18 cellular contexts compared by ENCODE assay signal in genomic region chr17:1686086-1686485, GRCh38. TPM values are rescaled to one million over a fixed set of nuclear protein-coding genes. Genes with fewer than 3 reads are reported as not detected.
DNase-seq lines count a peak whose midpoint lies in the region; ATAC-seq, FAIRE-seq and TF ChIP-seq lines count a peak whose summit lies in the region.
"Had no signal": no experiment of that assay in that cellular context is flagged by ENCODE, and none has a peak within 500 bp of the region (broad histone marks: within the 10 kb centered on the region; RNA-seq: fewer than 3 reads in every experiment).

No MANE protein-coding gene starts in this region.

- TF ChIP-seq CTCF in HFFc6 (IDR thresholded peaks at IDR 0.05) (no peak), bronchial epithelial cell (IDR thresholded peaks at IDR 0.05; ENCODE audit: insufficient read depth, low read length, severe bottlenecking) (no peak), neural crest cell (conservative IDR thresholded peaks at IDR 0.05) (no peak)

- H3K9me3 Mint-ChIP-seq in activated CD4-positive, alpha-beta T cell treated with anti-CD3 and anti-CD28 coated beads, Interleukin-2, amount 10 ng/mL, durations not matched to agents 7 days and 5 days, result no peaks in the 10 kb centered on the region
- H3K9me3 Mint-ChIP-seq in HFFc6 (peaks cover 6% of the 10 kb centered on the region; the same call in 1 of the 2 replicates), neural crest cell (peaks cover 6% of the 10 kb centered on the region)

- peaks cover 30% of the 10 kb centered on the region for H3K36me3 Mint-ChIP-seq in activated CD4-positive, alpha-beta T cell treated with anti-CD3 and anti-CD28 coated beads, Interleukin-2, amount 10 ng/mL, durations not matched to agents 7 days and 5 days (ENCODE audit: low read depth)
- H3K36me3 Mint-ChIP-seq in HFFc6 (ENCODE audit: low read depth) (peaks cover 26% of the 10 kb centered on the region), neural crest cell (ENCODE audit: low read depth) (peaks cover 24% of the 10 kb centered on the region)

- CTCF ChIA-PET in activated CD4-positive, alpha-beta T cell treated with anti-CD3 and anti-CD28 coated beads, Interleukin-2, amount 10 ng/mL, durations not matched to agents 7 days and 5 days (lab: Charles Lee), result no interaction called here

- H3K27me3 ChIP-seq in bronchial epithelial cell (ENCODE audit: control insufficient read depth, insufficient read depth, low read length), result no peaks in the 10 kb centered on the region
- H3K27me3 ChIP-seq: esophagus muscularis mucosa, heart right ventricle, pancreas, tibial nerve had no signal

- H3K27me3 Mint-ChIP-seq in activated CD4-positive, alpha-beta T cell treated with anti-CD3 and anti-CD28 coated beads, Interleukin-2, amount 10 ng/mL, durations not matched to agents 7 days and 5 days, result no peaks in the 10 kb centered on the region
- H3K27me3 Mint-ChIP-seq in HFFc6 (ENCODE audit: insufficient read depth), result peaks cover 3% of the 10 kb centered on the region
- no peaks in the 10 kb centered on the region for H3K27me3 Mint-ChIP-seq in neural crest cell (ENCODE audit: low read depth)

- no peak for DNase-seq in activated CD4-positive, alpha-beta T cell treated with anti-CD3 and anti-CD28 coated beads, Interleukin-2, amount 10 ng/mL, durations not matched to agents 7 days and 5 days
- no peak for DNase-seq in activated CD4-positive, alpha-beta T cell treated with anti-CD3 and anti-CD28 coated beads for 4 hours
- DNase-seq in HFFc6, result no peak
- DNase-seq in bronchial epithelial cell (ENCODE audit: low read depth), result peak; percentile 70
- no peak for DNase-seq in neural crest cell (ENCODE audit: low read depth, low spot score)
- no peak for DNase-seq in HTR-8/SVneo (ENCODE audit: insufficient read length, low spot score)
- DNase-seq: activated CD4-positive, alpha-beta T cell treated with anti-CD3 and anti-CD28 coated beads for 1 hour; dermis blood vessel endothelial cell; heart right ventricle; NCI-H187; NCI-H524 treated with DMSO at 0.1 percent for 48 hours; pancreas; stimulated activated CD4-positive, alpha-beta T cell treated with anti-CD3 and anti-CD28 coated beads, Interleukin-4, amount 100 ng/mL, for 4 hours had no signal

- FAIRE-seq in bronchial epithelial cell (lab: Jason Lieb, UNC), result no peak
- FAIRE-seq in HTR-8/SVneo (lab: Jason Lieb, UNC), result no peak
- FAIRE-seq: pancreas had no signal

- ATAC-seq in HG02938 (IDR thresholded peaks at IDR 0.05; ENCODE audit: unreplicated experiment), result no peak
- no peak for ATAC-seq in GM21576 (IDR thresholded peaks at IDR 0.05; ENCODE audit: unreplicated experiment)
- ATAC-seq: heart right ventricle, pancreas had no signal

- H3K27ac Mint-ChIP-seq in activated CD4-positive, alpha-beta T cell treated with anti-CD3 and anti-CD28 coated beads, Interleukin-2, amount 10 ng/mL, durations not matched to agents 7 days and 5 days, result peak overlapping the region; percentile 46
- H3K27ac Mint-ChIP-seq in HFFc6, result 0 out of 2 replicates have a peak overlapping the region, but pooled peaks have one; percentile 10
- H3K27ac Mint-ChIP-seq in neural crest cell (ENCODE audit: unreplicated experiment), result no peak overlapping the region

- H3K4me3 Mint-ChIP-seq in activated CD4-positive, alpha-beta T cell treated with anti-CD3 and anti-CD28 coated beads, Interleukin-2, amount 10 ng/mL, durations not matched to agents 7 days and 5 days, result no peak overlapping the region
- H3K4me3 Mint-ChIP-seq in HFFc6, result no peak overlapping the region
- peak overlapping the region; percentile 58 for H3K4me3 Mint-ChIP-seq in neural crest cell

- H3K4me3 ChIP-seq in bronchial epithelial cell (ENCODE audit: low read depth, low read length), result no peak overlapping the region
- H3K4me3 ChIP-seq: esophagus muscularis mucosa, pancreas, tibial nerve had no signal

- peaks cover 31% of the 10 kb centered on the region for H3K4me1 Mint-ChIP-seq in activated CD4-positive, alpha-beta T cell treated with anti-CD3 and anti-CD28 coated beads, Interleukin-2, amount 10 ng/mL, durations not matched to agents 7 days and 5 days
- H3K4me1 Mint-ChIP-seq in HFFc6 (ENCODE audit: low read depth) (peaks cover 27% of the 10 kb centered on the region), neural crest cell (peaks cover 30% of the 10 kb centered on the region)

- POLR2A ChIA-PET in activated CD4-positive, alpha-beta T cell treated with anti-CD3 and anti-CD28 coated beads, Interleukin-2, amount 10 ng/mL, durations not matched to agents 7 days and 5 days (lab: Charles Lee), result no interaction called here

- peaks cover 12% of the 10 kb centered on the region for H3K36me3 ChIP-seq in bronchial epithelial cell (ENCODE audit: control insufficient read depth, insufficient read depth, low read length)

RNA-seq across cellular contexts. Expression of gene PRPF8, which starts 1.4 kb away (rescaled TPM):
- total RNA-seq in activated CD4-positive, alpha-beta T cell treated with anti-CD3 and anti-CD28 coated beads, Interleukin-2, amount 10 ng/mL, durations not matched to agents 7 days and 5 days, result 100 to 1,000 TPM; 302 to 316 TPM
- total RNA-seq in HFFc6 (2021; fragmentation: NEBNext Ultra II Directional; extraction: Animal tissue kit (Norgen Biotek cat#: 25700)), result 100 to 1,000 TPM; 224 to 285 (median 248) TPM
- total RNA-seq in bronchial epithelial cell (57.7 and 71.0 TPM in 2 replicates), neural crest cell (449 and 459 TPM in 2 replicates)

RNA-seq across cellular contexts. Expression of gene TLCD2, which starts 24.1 kb away (rescaled TPM):
- total RNA-seq in activated CD4-positive, alpha-beta T cell treated with anti-CD3 and anti-CD28 coated beads, Interleukin-2, amount 10 ng/mL, durations not matched to agents 7 days and 5 days, result under 1 TPM; 0.07 to 0.12 TPM
- total RNA-seq in HFFc6 (2021; fragmentation: NEBNext Ultra II Directional; extraction: Animal tissue kit (Norgen Biotek cat#: 25700)), result 1 to 10 TPM; 2.7 to 3.8 (median 3.2) TPM
- total RNA-seq in bronchial epithelial cell (4.5 and 19.1 TPM in 2 replicates), neural crest cell (1.1 TPM in 2 replicates)

RNA-seq across cellular contexts. Expression of gene RILP, which starts 36.4 kb away (rescaled TPM):
- total RNA-seq in activated CD4-positive, alpha-beta T cell treated with anti-CD3 and anti-CD28 coated beads, Interleukin-2, amount 10 ng/mL, durations not matched to agents 7 days and 5 days, result 1 to 10 TPM; 2.6 to 3.9 TPM
- total RNA-seq in HFFc6 (2021; fragmentation: NEBNext Ultra II Directional; extraction: Animal tissue kit (Norgen Biotek cat#: 25700)), result 1 to 10 TPM; 4.6 to 6.5 (median 5.0) TPM
- 3.4 and 3.8 TPM in 2 replicates for total RNA-seq in bronchial epithelial cell
- 1.2 and 1.8 TPM in 2 replicates for total RNA-seq in neural crest cell

RNA-seq across cellular contexts. Expression of gene WDR81, which starts 38.4 kb away (rescaled TPM):
- 10 to 100 TPM; 50.7 to 57.9 TPM for total RNA-seq in activated CD4-positive, alpha-beta T cell treated with anti-CD3 and anti-CD28 coated beads, Interleukin-2, amount 10 ng/mL, durations not matched to agents 7 days and 5 days
- 10 to 100 TPM; 12.5 to 18.1 (median 13.2) TPM for total RNA-seq in HFFc6 (2021; fragmentation: NEBNext Ultra II Directional; extraction: Animal tissue kit (Norgen Biotek cat#: 25700))
- total RNA-seq in bronchial epithelial cell (13.8 and 21.6 TPM in 2 replicates), neural crest cell (13.2 and 14.2 TPM in 2 replicates)

RNA-seq across cellular contexts. Expression of gene SCARF1, which starts 40.6 kb away (rescaled TPM):
- 1 to 10 TPM in 1 of 2 experiments, under 1 TPM in 1; 0.87 to 1.0 TPM for total RNA-seq in activated CD4-positive, alpha-beta T cell treated with anti-CD3 and anti-CD28 coated beads, Interleukin-2, amount 10 ng/mL, durations not matched to agents 7 days and 5 days
- under 1 TPM; 0.09 to 0.38 (median 0.21) TPM for total RNA-seq in HFFc6 (2021; fragmentation: NEBNext Ultra II Directional; extraction: Animal tissue kit (Norgen Biotek cat#: 25700))
- total RNA-seq in bronchial epithelial cell (0.38 and 0.53 TPM in 2 replicates), neural crest cell (0.42 and 1.1 TPM in 2 replicates)
- total RNA-seq: A673 had no signal
